Comparison of ENCODE assay signal across 13 cellular contexts in genomic region chr6:10415593-10416480, GRCh38. TPM values are rescaled to one million over a fixed set of nuclear protein-coding genes. Genes with fewer than 3 reads are reported as not detected.
A peak's percentile ranks its signal among the peaks of the same experiment; 100 is the strongest.
DNase-seq lines count a peak whose midpoint lies in the region; ATAC-seq, FAIRE-seq and TF ChIP-seq lines count a peak whose summit lies in the region.
"Had no signal": no experiment of that assay in that cellular context is flagged by ENCODE, and none has a peak within 500 bp of the region (broad histone marks: within the 10 kb centered on the region; RNA-seq: fewer than 3 reads in every experiment).

No MANE protein-coding gene starts in this region.

- no peak overlapping the region for H3K4me3 ChIP-seq in K562
- H3K4me3 ChIP-seq in kidney epithelial cell (ENCODE audit: low read depth, low read length): peak overlapping the region; percentile 58

- no peaks in the 10 kb centered on the region for H4K20me1 ChIP-seq in K562 (replicated peaks; ENCODE audit: control insufficient read depth, insufficient read depth, low read length)

- H3K27me3 Mint-ChIP-seq in stimulated activated naive CD8-positive, alpha-beta T cell treated with anti-CD3 and anti-CD28 coated beads, Interleukin-15, Interleukin-2, amounts not matched to agents 100 ng/mL and 50 ng/mL, for 24 hours: peaks cover 91% of the 10 kb centered on the region

- CTCF ChIA-PET in K562 (lab: Yijun Ruan, JAX; ENCODE audit: low intra/inter-chr PET ratio): interaction anchor here (0.6 kb wide), 1 partner anchor 103 kb away, joined by 3 read pairs; no protein-coding TSS in a partner anchor

- H3K4me1 ChIP-seq in K562 (replicated peaks in 1 of 2; ENCODE audit: control insufficient read depth in 2 of 2, insufficient read depth in 2 of 2, low read length in 2 of 2): peaks cover 0 to 68% of the 10 kb centered on the region in 2 experiments; a peak in 3 of 5 replicates

- no peak for FAIRE-seq in K562 (lab: Jason Lieb, UNC)

- BruUV-seq in K562 (replicated peaks; lab: Mats Ljungman, UMichigan): no TSS peak

- H3K4me3 Mint-ChIP-seq in stimulated activated naive CD8-positive, alpha-beta T cell treated with anti-CD3 and anti-CD28 coated beads, Interleukin-15, Interleukin-2, amounts not matched to agents 100 ng/mL and 50 ng/mL, for 24 hours: peak overlapping the region; percentile 51

- no peak for TF ChIP-seq EP300 in K562 (IDR thresholded peaks at IDR 0.05; ENCODE audit: low read length)

- no peaks in the 10 kb centered on the region for H3K9me1 ChIP-seq in K562 (ENCODE audit: control insufficient read depth, insufficient read depth, low read length)

- H3K36me3 ChIP-seq in K562 (ENCODE audit: control insufficient read depth, insufficient read depth, low read length) (no peaks in the 10 kb centered on the region), kidney epithelial cell (ENCODE audit: control insufficient read depth, insufficient read depth, low read length) (no peaks in the 10 kb centered on the region)

- TF ChIP-seq CTCF in K562 (IDR thresholded peaks at IDR 0.05 in 2 of 3, conservative IDR thresholded peaks at IDR 0.05 in 1 of 3; ENCODE audit: insufficient read depth in 2 of 3, low read depth in 1 of 3, low read length in 3 of 3) (no peak), kidney epithelial cell (IDR thresholded peaks at IDR 0.05; ENCODE audit: insufficient read depth, low read length, poor library complexity, severe bottlenecking) (no peak)

- peaks cover 5% of the 10 kb centered on the region for H3K36me3 Mint-ChIP-seq in stimulated activated naive CD8-positive, alpha-beta T cell treated with anti-CD3 and anti-CD28 coated beads, Interleukin-15, Interleukin-2, amounts not matched to agents 100 ng/mL and 50 ng/mL, for 24 hours (ENCODE audit: low read depth)

- H2AFZ ChIP-seq in K562 (ENCODE audit: low read depth, low read length): no peak overlapping the region

- ATAC-seq in stimulated activated naive CD8-positive, alpha-beta T cell treated with anti-CD3 and anti-CD28 coated beads, Interleukin-15, Interleukin-2, amounts not matched to agents 100 U/mL and 50 U/mL, for 24 hours: no peak
- ATAC-seq in K562: no peak
- ATAC-seq in GM18511 (IDR thresholded peaks at IDR 0.05; ENCODE audit: unreplicated experiment): no peak
- no peak for ATAC-seq in HG02973 (IDR thresholded peaks at IDR 0.05; ENCODE audit: unreplicated experiment)
- no peak for ATAC-seq in HG02642 (IDR thresholded peaks at IDR 0.05; ENCODE audit: poor library complexity, unreplicated experiment)
- ATAC-seq: left ventricle myocardium superior, Right ventricle myocardium inferior had no signal

- no peak overlapping the region for H3K27ac ChIP-seq in K562 (ENCODE audit: extremely low read depth, low read depth, low read length)
- H3K27ac ChIP-seq: dorsolateral prefrontal cortex had no signal

- peaks cover 3% of the 10 kb centered on the region for H3K9me3 Mint-ChIP-seq in stimulated activated naive CD8-positive, alpha-beta T cell treated with anti-CD3 and anti-CD28 coated beads, Interleukin-15, Interleukin-2, amounts not matched to agents 100 ng/mL and 50 ng/mL, for 24 hours

- 0 out of 2 replicates have a peak overlapping the region, but pooled peaks have one; percentile 54 for H3K4me2 ChIP-seq in K562 (ENCODE audit: insufficient read depth, low read length)

- no peak for DNase-seq in stimulated activated naive CD8-positive, alpha-beta T cell treated with anti-CD3 and anti-CD28 coated beads, Interleukin-15, Interleukin-2, amounts not matched to agents 100 U/mL and 50 U/mL, for 24 hours
- DNase-seq in K562 (ENCODE audit: extremely low read depth in 1 of 4, low spot score in 3 of 4): no peak
- DNase-seq in kidney epithelial cell (ENCODE audit: low read depth): no peak
- no peak for DNase-seq in NCI-H2081 treated with DMSO at 0.1 percent for 48 hours (lab: John Stamatoyannopoulos, UW)
- DNase-seq: dorsolateral prefrontal cortex; left ventricle myocardium superior; NCI-H1694; stimulated activated CD4-positive, alpha-beta T cell treated with anti-CD3 and anti-CD28 coated beads, Interleukin-12 subunit alpha, Interleukin-12 subunit beta, amount 100 ng/mL, for 4 hours had no signal

- in situ Hi-C loops in K562 (cut with MboI): no loop called here

- TF ChIP-seq POLR2A in K562 (conservative IDR thresholded peaks at IDR 0.05): no peak

- H3K9me3 ChIP-seq in K562 (replicated peaks; ENCODE audit: control insufficient read depth, insufficient read depth, low read depth, low read length): 0 out of 2 replicates have a peak, but pooled peaks cover 2% of the 10 kb centered on the region

- H3K27me3 ChIP-seq in K562 (ENCODE audit: control insufficient read depth in 2 of 2, insufficient read depth in 2 of 2, low read length in 2 of 2): peaks cover 29 to 67% of the 10 kb centered on the region in 2 experiments
- H3K27me3 ChIP-seq in kidney epithelial cell (ENCODE audit: control insufficient read depth, insufficient read depth, low read length): peaks cover 81% of the 10 kb centered on the region

- peak overlapping the region in 1 of 2 experiments; percentile 32; a peak in 1 of 4 replicates for H3K9ac ChIP-seq in K562 (ENCODE audit: insufficient read depth in 1 of 2, low read depth in 2 of 2, low read length in 2 of 2)

- 55% methylated on average over 37 of the region's 37 CpGs for WGBS in K562 (ENCODE audit: insufficient coverage, low coverage, missing lambda C conversion rate)

- intact Hi-C loops in K562 (cut with micrococcal nuclease): no loop called here

- POLR2A ChIA-PET in K562 (lab: Yijun Ruan, JAX): interaction anchor here (0.6 to 1.9 kb wide), 4 partner anchors 8 to 1241 kb away, joined by 3 to 7 read pairs (median 3); no protein-coding TSS in a partner anchor

- H3K79me2 ChIP-seq in K562 (ENCODE audit: control insufficient read depth, insufficient read depth, low read length): no peaks in the 10 kb centered on the region

- peaks cover 47% of the 10 kb centered on the region for H3K4me1 Mint-ChIP-seq in stimulated activated naive CD8-positive, alpha-beta T cell treated with anti-CD3 and anti-CD28 coated beads, Interleukin-15, Interleukin-2, amounts not matched to agents 100 ng/mL and 50 ng/mL, for 24 hours (ENCODE audit: low read depth)

- peak overlapping the region; percentile 49 for H3K27ac Mint-ChIP-seq in stimulated activated naive CD8-positive, alpha-beta T cell treated with anti-CD3 and anti-CD28 coated beads, Interleukin-15, Interleukin-2, amounts not matched to agents 100 ng/mL and 50 ng/mL, for 24 hours

- TF ChIP-seq RAD21 in K562 (CRISPR knock-in tag; conservative IDR thresholded peaks at IDR 0.05 in 1 of 2, IDR thresholded peaks at IDR 0.05 in 1 of 2): no peak

TF ChIP-seq in K562, 482 proteins besides CTCF, POLR2A, EP300 and RAD21 (continues in another document):
- TF ChIP-seq ELK3 (CRISPR knock-in tag; IDR thresholded peaks at IDR 0.05) (no peak), ZNF444 (CRISPR knock-in tag; IDR thresholded peaks at IDR 0.05) (no peak), ZNF740 (CRISPR knock-in tag; IDR thresholded peaks at IDR 0.05) (no peak), ZNF740 (tag; IDR thresholded peaks at IDR 0.05) (no peak)

RNA-seq across cellular contexts. Expression of gene TFAP2A, which starts 1.0 kb away (rescaled TPM):
- 0.51 and 0.55 TPM in 2 replicates for total RNA-seq in K562 (2011; cell fraction: chromatin; rRNA removed; ENCODE audit: low replicate concordance)
- total RNA-seq in K562 (2011; cell fraction: nucleolus; rRNA removed): 0.33 TPM in 1 of 2 replicates, not detected in the other
- 0.29 and 0.61 TPM in 2 replicates for total RNA-seq in K562 (2011; cell fraction: nucleoplasm; rRNA removed)
- total RNA-seq in K562 (2014; rRNA removed) (0.33 TPM in 1 of 2 replicates, not detected in the other), K562 (2014; rRNA removed; fragmentation: Illumina TruSeq; extraction: Trizol) (0.18 TPM in 1 of 2 replicates, not detected in the other), K562 (2015; rRNA removed; fragmentation: Illumina TruSeq; extraction: Trizol) (0.11 and 0.22 TPM in 2 replicates), K562 (2021) (0.40 and 0.53 TPM in 2 replicates), kidney epithelial cell (8.8 and 11.2 TPM in 2 replicates)
- polyA plus RNA-seq in K562 (2011; rRNA removed) (0.15 and 0.17 TPM in 2 replicates), K562 (2014; fragmentation: Illumina TruSeq; extraction: Trizol) (0.37 and 0.54 TPM in 2 replicates), K562 (2014; fragmentation: Nextera tagmentation; extraction: Ambion mirVana) (under 1 TPM; 0.14 to 0.20 TPM), K562 (2014; rRNA removed) (0.15 and 0.36 TPM in 2 replicates)
- 0.19 and 0.22 TPM in 2 replicates for polyA plus RNA-seq in K562 (2011; cell fraction: cytosol; rRNA removed)
- polyA plus RNA-seq in K562 (2011; cell fraction: nucleus; rRNA removed): 0.24 and 0.46 TPM in 2 replicates
- polyA plus RNA-seq in K562 (2012): 0.29 and 0.42 TPM in 2 replicates
- polyA minus RNA-seq in K562 (2011; rRNA and poly(A)+ RNA removed): 0.12 and 0.28 TPM in 2 replicates
- polyA minus RNA-seq in K562 (2011; cell fraction: cytosol; rRNA and poly(A)+ RNA removed): 1.0 and 3.5 TPM in 2 replicates
- polyA minus RNA-seq in K562 (2011; cell fraction: nucleus; rRNA and poly(A)+ RNA removed): 0.40 and 0.56 TPM in 2 replicates
